Comparison of ENCODE assay signal across 8 cellular contexts in the genomic region with DNA sequence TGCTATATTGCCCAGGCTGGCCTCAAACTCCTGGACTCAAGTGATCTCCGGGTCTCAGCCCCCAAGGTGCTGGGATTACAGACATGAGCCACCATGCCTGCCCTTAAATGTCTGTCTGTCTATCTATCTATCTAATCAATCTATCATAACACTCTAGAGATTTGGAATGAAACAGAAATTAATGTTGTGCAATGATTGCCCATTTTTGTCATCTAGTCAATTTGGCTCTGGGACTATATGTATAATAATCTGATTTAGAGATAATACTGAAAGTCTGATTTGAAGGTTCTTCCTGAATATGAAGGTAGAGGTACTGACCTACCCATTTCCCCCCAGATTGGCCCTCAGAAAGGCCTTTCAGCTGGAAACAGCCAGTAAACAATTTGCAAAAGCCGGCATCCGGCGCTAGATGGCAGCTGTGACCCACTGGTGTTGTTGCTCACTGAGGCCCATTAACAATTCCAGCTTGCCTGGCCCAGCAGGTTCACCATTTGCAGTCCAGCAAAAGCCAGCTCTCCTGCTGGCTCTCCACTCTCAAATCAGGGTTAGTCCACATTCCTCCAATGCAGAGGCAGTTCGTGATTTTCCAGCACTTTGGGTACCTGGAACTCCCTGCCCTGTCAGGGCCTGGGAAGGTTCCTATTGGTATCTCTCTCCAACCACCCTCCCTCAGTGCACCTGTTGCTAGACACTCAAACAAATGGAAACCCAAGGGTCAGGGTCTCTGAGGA. TPM values are rescaled to one million over a fixed set of nuclear protein-coding genes. Genes with fewer than 3 reads are reported as not detected.
A peak's percentile ranks its signal among the peaks of the same experiment; 100 is the strongest.
DNase-seq lines count a peak whose midpoint lies in the region; ATAC-seq and TF ChIP-seq lines count a peak whose summit lies in the region.

No MANE protein-coding gene starts in this region.

- H3K27ac ChIP-seq in HL-60 (replicated peaks): no peak overlapping the region
- H3K27ac ChIP-seq in PC-9: no peak overlapping the region
- peak overlapping the region; percentile 13 for H3K27ac ChIP-seq in substantia nigra (ENCODE audit: low read depth, low read length, poor library complexity, severe bottlenecking)

- TF ChIP-seq CTCF in GM12865 (IDR thresholded peaks at IDR 0.05; ENCODE audit: insufficient read depth, low read depth, low read length, missing control alignments) (peak; percentile 88), HL-60 (IDR thresholded peaks at IDR 0.05; ENCODE audit: insufficient read depth, low read length) (peak; percentile 77), PC-9 (conservative IDR thresholded peaks at IDR 0.05) (peak; percentile 84), neural crest cell (conservative IDR thresholded peaks at IDR 0.05) (peak; percentile 89)

- no peaks in the 10 kb centered on the region for H3K9me3 Mint-ChIP-seq in activated T-helper 1 cell treated with anti-CD3 and anti-CD28 coated beads, Interleukin-12 subunit alpha, Interleukin-12 subunit beta, Interleukin-2, Interleukin-4 antibody, amounts not matched to agents 30 ng/mL and 10 ng/mL and 1 ng/mL, durations not matched to agents 14 hours and 24 hours and 36 hours
- no peaks in the 10 kb centered on the region for H3K9me3 Mint-ChIP-seq in neural crest cell

- H2AFZ ChIP-seq in PC-9: no peak overlapping the region

- ATAC-seq in GM21528 (IDR thresholded peaks at IDR 0.05; ENCODE audit: low FRiP score, unreplicated experiment): no peak

- H3K36me3 ChIP-seq in PC-9 (ENCODE audit: low read depth): no peaks in the 10 kb centered on the region

- no peaks in the 10 kb centered on the region for H3K9me2 ChIP-seq in PC-9 (ENCODE audit: insufficient read depth)

- intact Hi-C loops in PC-9 (cut with micrococcal nuclease; ENCODE audit: unreplicated experiment): loop anchor here (1.0 to 10.0 kb wide), 3 partner anchors 55 to 1311 kb away; no protein-coding TSS in a partner anchor
- intact Hi-C loops in activated T-helper 1 cell treated with anti-CD3 and anti-CD28 coated beads, Interleukin-12 subunit alpha, Interleukin-12 subunit beta, Interleukin-2, Interleukin-4 antibody, amounts not matched to agents 30 ng/mL and 10 ng/mL and 1 ng/mL, durations not matched to agents 14 hours and 24 hours and 36 hours (cut with micrococcal nuclease): loop anchor here (1.0 to 5.0 kb wide), 4 partner anchors 30 to 1303 kb away; a partner anchor contains a TSS

- no peak overlapping the region for H3K27ac Mint-ChIP-seq in activated T-helper 1 cell treated with anti-CD3 and anti-CD28 coated beads, Interleukin-12 subunit alpha, Interleukin-12 subunit beta, Interleukin-2, Interleukin-4 antibody, amounts not matched to agents 30 ng/mL and 10 ng/mL and 1 ng/mL, durations not matched to agents 14 hours and 24 hours and 36 hours
- H3K27ac Mint-ChIP-seq in neural crest cell (ENCODE audit: unreplicated experiment): no peak overlapping the region

- CTCF ChIA-PET in PC-9 (lab: Charles Lee): interaction anchor here (0.6 to 1.6 kb wide), 7 partner anchors 10 to 194 kb away, joined by 3 to 26 read pairs (median 5); no protein-coding TSS in a partner anchor

- no TSS peak for BruUV-seq in PC-9 (replicated peaks; lab: Mats Ljungman, UMichigan)

- POLR2A ChIA-PET in PC-9 (lab: Charles Lee; ENCODE audit: unreplicated experiment): interaction anchor here (0.6 kb wide), 1 partner anchor 157 kb away, joined by 4 read pairs; no protein-coding TSS in a partner anchor

- no peaks in the 10 kb centered on the region for H3K9me3 ChIP-seq in PC-9 (ENCODE audit: insufficient read depth, low read depth)

- DNase-seq in GM12865 (ENCODE audit: low read depth) (peak; percentile 79), HL-60 (ENCODE audit: low read depth in 1 of 2, low spot score in 1 of 2) (peak in 1 of 2 experiments; percentile 73), PC-9 (peak; percentile 66 to 73), fibroblast of peridontal ligament (ENCODE audit: extremely low read depth) (peak; percentile 78), neural crest cell (ENCODE audit: low read depth, low spot score) (peak; percentile 73), substantia nigra (lab: John Stamatoyannopoulos, UW) (peak; percentile 12 to 91 (median 75))
- peak; percentile 62 for DNase-seq in activated T-helper 1 cell treated with anti-CD3 and anti-CD28 coated beads, Interleukin-12 subunit alpha, Interleukin-12 subunit beta, Interleukin-2, Interleukin-4 antibody, amounts not matched to agents 30 ng/mL and 10 ng/mL and 1 ng/mL, durations not matched to agents 14 hours and 24 hours and 36 hours (ENCODE audit: low spot score)

- no peak overlapping the region for H3K4me3 Mint-ChIP-seq in activated T-helper 1 cell treated with anti-CD3 and anti-CD28 coated beads, Interleukin-12 subunit alpha, Interleukin-12 subunit beta, Interleukin-2, Interleukin-4 antibody, amounts not matched to agents 30 ng/mL and 10 ng/mL and 1 ng/mL, durations not matched to agents 14 hours and 24 hours and 36 hours
- H3K4me3 Mint-ChIP-seq in neural crest cell: no peak overlapping the region

- no peaks in the 10 kb centered on the region for H3K27me3 ChIP-seq in HL-60 (ENCODE audit: insufficient read depth, poor library complexity, severe bottlenecking)
- H3K27me3 ChIP-seq in PC-9 (ENCODE audit: insufficient read depth, low read depth): no peaks in the 10 kb centered on the region

- no peaks in the 10 kb centered on the region for H3K4me1 Mint-ChIP-seq in activated T-helper 1 cell treated with anti-CD3 and anti-CD28 coated beads, Interleukin-12 subunit alpha, Interleukin-12 subunit beta, Interleukin-2, Interleukin-4 antibody, amounts not matched to agents 30 ng/mL and 10 ng/mL and 1 ng/mL, durations not matched to agents 14 hours and 24 hours and 36 hours (ENCODE audit: low read depth)
- peaks cover 8% of the 10 kb centered on the region for H3K4me1 Mint-ChIP-seq in neural crest cell

- H3K36me3 Mint-ChIP-seq in activated T-helper 1 cell treated with anti-CD3 and anti-CD28 coated beads, Interleukin-12 subunit alpha, Interleukin-12 subunit beta, Interleukin-2, Interleukin-4 antibody, amounts not matched to agents 30 ng/mL and 10 ng/mL and 1 ng/mL, durations not matched to agents 14 hours and 24 hours and 36 hours (ENCODE audit: low read depth): no peaks in the 10 kb centered on the region
- H3K36me3 Mint-ChIP-seq in neural crest cell (ENCODE audit: low read depth): no peaks in the 10 kb centered on the region

- no peaks in the 10 kb centered on the region for H4K20me1 ChIP-seq in PC-9 (ENCODE audit: insufficient read depth)

- peaks cover 1% of the 10 kb centered on the region for H3K27me3 Mint-ChIP-seq in activated T-helper 1 cell treated with anti-CD3 and anti-CD28 coated beads, Interleukin-12 subunit alpha, Interleukin-12 subunit beta, Interleukin-2, Interleukin-4 antibody, amounts not matched to agents 30 ng/mL and 10 ng/mL and 1 ng/mL, durations not matched to agents 14 hours and 24 hours and 36 hours (ENCODE audit: insufficient read depth)
- no peaks in the 10 kb centered on the region for H3K27me3 Mint-ChIP-seq in neural crest cell (ENCODE audit: low read depth)

- H3K4me1 ChIP-seq in PC-9 (replicated peaks; ENCODE audit: insufficient read depth): 0 out of 2 replicates have a peak, but pooled peaks cover 7% of the 10 kb centered on the region

- no peak overlapping the region for H3K4me2 ChIP-seq in PC-9

- H3K4me3 ChIP-seq in GM12865 (ENCODE audit: low read depth, low read length) (no peak overlapping the region), HL-60 (replicated peaks; ENCODE audit: insufficient read depth, low read length) (no peak overlapping the region), PC-9 (no peak overlapping the region)

- peaks cover 8% of the 10 kb centered on the region; the same call in 1 of the 2 replicates for H3F3A ChIP-seq in PC-9 (ENCODE audit: insufficient read depth, low read depth)

- H3K79me2 ChIP-seq in PC-9 (ENCODE audit: low read depth): no peaks in the 10 kb centered on the region

RNA-seq across cellular contexts. Expression of a gene that starts 22.9 kb away (rescaled TPM):
- total RNA-seq in PC-9 (2021) (7.8 and 8.6 TPM in 2 replicates), neural crest cell (19.2 and 19.6 TPM in 2 replicates)
- total RNA-seq in activated T-helper 1 cell treated with anti-CD3 and anti-CD28 coated beads, Interleukin-12 subunit alpha, Interleukin-12 subunit beta, Interleukin-2, Interleukin-4 antibody, amounts not matched to agents 30 ng/mL and 10 ng/mL and 1 ng/mL, durations not matched to agents 14 hours and 24 hours and 36 hours: 40.8 and 44.5 TPM in 2 replicates

RNA-seq across cellular contexts. Expression of a gene that starts 30.3 kb away (rescaled TPM):
- 52.8 and 67.2 TPM in 2 replicates for total RNA-seq in PC-9 (2021)
- total RNA-seq in activated T-helper 1 cell treated with anti-CD3 and anti-CD28 coated beads, Interleukin-12 subunit alpha, Interleukin-12 subunit beta, Interleukin-2, Interleukin-4 antibody, amounts not matched to agents 30 ng/mL and 10 ng/mL and 1 ng/mL, durations not matched to agents 14 hours and 24 hours and 36 hours: 20.9 and 22.3 TPM in 2 replicates
- total RNA-seq in neural crest cell: 46.0 and 46.1 TPM in 2 replicates
